In genomic region chr17:32006957-32007462, GRCh38 we compare ENCODE assay signal across 1 cellular context.
TF ChIP-seq lines count a peak whose summit lies in the region.

Gene LRRC37B (plus strand): TSS chr17:32007383. CDS start chr17:32021393, 14,010 bp downstream.

TF ChIP-seq in HEK293, 187 proteins besides CTCF, POLR2A, EP300 and RAD21 (continued from another document and continues in another):
- TF ChIP-seq PRDM10 (tag by site-specific recombination; IDR thresholded peaks at IDR 0.05) = peak; percentile 31; the same call in 1 of the 2 replicates
- TF ChIP-seq BCL11A (tag by site-specific recombination; IDR thresholded peaks at IDR 0.05; ENCODE audit: low read depth) = no peak
- no peak for TF ChIP-seq ZNF555 (tag by site-specific recombination; conservative IDR thresholded peaks at IDR 0.05)
- 0 out of 2 replicates have a peak, but pooled peaks have one; percentile 33 for TF ChIP-seq ZNF391 (tag by site-specific recombination; IDR thresholded peaks at IDR 0.05; ENCODE audit: borderline replicate concordance, low read depth)
- no peak for TF ChIP-seq IKZF3 (tag by site-specific recombination; IDR thresholded peaks at IDR 0.05)
- TF ChIP-seq ZNF37A (tag by site-specific recombination; IDR thresholded peaks at IDR 0.05) = no peak
- TF ChIP-seq ZNF791 (tag by site-specific recombination; IDR thresholded peaks at IDR 0.05) = no peak
- no peak for TF ChIP-seq ZFP3 (tag by site-specific recombination; IDR thresholded peaks at IDR 0.05; ENCODE audit: low read depth)
- no peak for TF ChIP-seq ZNF747 (tag by site-specific recombination; IDR thresholded peaks at IDR 0.05)
- TF ChIP-seq ZNF645 (tag by site-specific recombination; IDR thresholded peaks at IDR 0.05) = no peak
- TF ChIP-seq ZNF341 (tag by site-specific recombination; IDR thresholded peaks at IDR 0.05; ENCODE audit: low read depth) = peak; percentile 52; the same call in 1 of the 2 replicates
- TF ChIP-seq PBX3 (CRISPR knock-in tag; IDR thresholded peaks at IDR 0.05) = peak; percentile 64
- TF ChIP-seq TCF7L2 (IDR thresholded peaks at IDR 0.05; ENCODE audit: borderline replicate concordance, low read depth, low read length) = no peak
- TF ChIP-seq SETDB1 (IDR thresholded peaks at IDR 0.05; ENCODE audit: insufficient read length, low read length) = no peak
- TF ChIP-seq PRDM4 (tag by site-specific recombination; IDR thresholded peaks at IDR 0.05) = no peak
- no peak for TF ChIP-seq ZBTB48 (tag by site-specific recombination; IDR thresholded peaks at IDR 0.05)
- TF ChIP-seq ZNF837 (tag by site-specific recombination; IDR thresholded peaks at IDR 0.05) = no peak
- peak; percentile 27; the same call in 1 of the 2 replicates for TF ChIP-seq ZNF610 (tag by site-specific recombination; IDR thresholded peaks at IDR 0.05; ENCODE audit: borderline replicate concordance)
- TF ChIP-seq ZSCAN16 (tag by site-specific recombination; IDR thresholded peaks at IDR 0.05) = no peak
- no peak for TF ChIP-seq GFI1B (tag by site-specific recombination; IDR thresholded peaks at IDR 0.05)
- TF ChIP-seq ZNF354C (tag by site-specific recombination; IDR thresholded peaks at IDR 0.05; ENCODE audit: borderline replicate concordance, low read depth) = no peak
- no peak for TF ChIP-seq ZNF112 (tag by site-specific recombination; IDR thresholded peaks at IDR 0.05)
- no peak for TF ChIP-seq ZNF449 (tag by site-specific recombination; IDR thresholded peaks at IDR 0.05)
- 0 out of 2 replicates have a peak, but pooled peaks have one; percentile 46 for TF ChIP-seq ZSCAN5A (tag by site-specific recombination; IDR thresholded peaks at IDR 0.05)
- no peak for TF ChIP-seq ZNF121 (tag by site-specific recombination; IDR thresholded peaks at IDR 0.05)
- peak; percentile 77 for TF ChIP-seq ZNF398 (tag by site-specific recombination; IDR thresholded peaks at IDR 0.05)
- TF ChIP-seq ZNF169 (tag by site-specific recombination; IDR thresholded peaks at IDR 0.05) = no peak
- no peak for TF ChIP-seq PRDM1 (tag by site-specific recombination; IDR thresholded peaks at IDR 0.05)
- no peak for TF ChIP-seq ZNF529 (tag by site-specific recombination; IDR thresholded peaks at IDR 0.05; ENCODE audit: insufficient replicate concordance)
- TF ChIP-seq ZNF830 (tag by site-specific recombination; IDR thresholded peaks at IDR 0.05; ENCODE audit: low read depth) = no peak
- TF ChIP-seq KLF1 (tag by site-specific recombination; IDR thresholded peaks at IDR 0.05) = peak; percentile 70
- no peak for TF ChIP-seq MEIS1 (CRISPR knock-in tag; IDR thresholded peaks at IDR 0.05; ENCODE audit: borderline replicate concordance)
- no peak for TF ChIP-seq SALL2 (tag by site-specific recombination; IDR thresholded peaks at IDR 0.05; ENCODE audit: borderline replicate concordance)
- 0 out of 2 replicates have a peak, but pooled peaks have one; percentile 29 for TF ChIP-seq REST (tag by site-specific recombination; IDR thresholded peaks at IDR 0.05)
- peak; percentile 68 for TF ChIP-seq ZNF2 (tag by site-specific recombination; IDR thresholded peaks at IDR 0.05)
- no peak for TF ChIP-seq ZNF274 (IDR thresholded peaks at IDR 0.05; ENCODE audit: low read length)
- TF ChIP-seq ZNF274 (tag by site-specific recombination; IDR thresholded peaks at IDR 0.05; ENCODE audit: borderline replicate concordance) = no peak
- no peak for TF ChIP-seq ZNF221 (tag by site-specific recombination; IDR thresholded peaks at IDR 0.05; ENCODE audit: borderline replicate concordance)
- no peak for TF ChIP-seq ZNF843 (tag by site-specific recombination; IDR thresholded peaks at IDR 0.05)
- TF ChIP-seq KLF7 (tag by site-specific recombination; IDR thresholded peaks at IDR 0.05; ENCODE audit: borderline replicate concordance) = 0 out of 2 replicates have a peak, but pooled peaks have one; percentile 26
- no peak for TF ChIP-seq ZNF362 (tag by site-specific recombination; IDR thresholded peaks at IDR 0.05)
- TF ChIP-seq ZNF394 (tag by site-specific recombination; IDR thresholded peaks at IDR 0.05; ENCODE audit: borderline replicate concordance) = no peak; the same call in 1 of the 2 replicates
- TF ChIP-seq ZNF174 (tag by site-specific recombination; IDR thresholded peaks at IDR 0.05) = no peak
- TF ChIP-seq ZNF701 (tag by site-specific recombination; IDR thresholded peaks at IDR 0.05) = no peak
- TF ChIP-seq YY2 (tag by site-specific recombination; IDR thresholded peaks at IDR 0.05) = no peak
- no peak for TF ChIP-seq ZNF792 (tag by site-specific recombination; IDR thresholded peaks at IDR 0.05)
- no peak for TF ChIP-seq ZNF175 (tag by site-specific recombination; IDR thresholded peaks at IDR 0.05)
